In genomic region chr1:36450270-36450918, GRCh38 we compare ENCODE assay signal across 8 cellular contexts. TPM values are rescaled to one million over a fixed set of nuclear protein-coding genes. Genes with fewer than 3 reads are reported as not detected.
DNase-seq lines count a peak whose midpoint lies in the region; ATAC-seq, FAIRE-seq and TF ChIP-seq lines count a peak whose summit lies in the region.

A gene with protein sequence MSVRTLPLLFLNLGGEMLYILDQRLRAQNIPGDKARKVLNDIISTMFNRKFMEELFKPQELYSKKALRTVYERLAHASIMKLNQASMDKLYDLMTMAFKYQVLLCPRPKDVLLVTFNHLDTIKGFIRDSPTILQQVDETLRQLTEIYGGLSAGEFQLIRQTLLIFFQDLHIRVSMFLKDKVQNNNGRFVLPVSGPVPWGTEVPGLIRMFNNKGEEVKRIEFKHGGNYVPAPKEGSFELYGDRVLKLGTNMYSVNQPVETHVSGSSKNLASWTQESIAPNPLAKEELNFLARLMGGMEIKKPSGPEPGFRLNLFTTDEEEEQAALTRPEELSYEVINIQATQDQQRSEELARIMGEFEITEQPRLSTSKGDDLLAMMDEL (minus strand): TSS chr1:36450451. CDS start chr1:36450369, 82 bp downstream.

- peak within 1 kb of the TSS; percentile 89 for H3K4me2 ChIP-seq in astrocyte (ENCODE audit: low read length)

- ATAC-seq in HG02840 (IDR thresholded peaks at IDR 0.05; ENCODE audit: low FRiP score, unreplicated experiment) (peak; percentile 95), right cardiac atrium (peak; percentile 99), psoas muscle (peak; percentile 98 to 99 (median 99))

- DNase-seq in GM12892 (ENCODE audit: insufficient read length): peak; percentile 100
- DNase-seq in NCI-H146 (lab: John Stamatoyannopoulos, UW): peak; percentile 92
- peak; percentile 89 for DNase-seq in T-helper 2 cell treated with Interferon-gamma antibody and Interleukin-4, amounts not matched to agents 5 μg/mL and 100 μg/mL, for 36 hours (ENCODE audit: low spot score)
- DNase-seq in astrocyte (ENCODE audit: low read depth): peak; percentile 93
- DNase-seq in right cardiac atrium: peak; percentile 97 to 99 (median 98)
- DNase-seq in psoas muscle: peak; percentile 96 to 98
- peak; percentile 99 for DNase-seq in urothelium cell line (ENCODE audit: low spot score)

- H3K4me1 ChIP-seq in astrocyte (ENCODE audit: insufficient read depth, low read length): peaks cover 9% of the 10 kb centered on the region
- H3K4me1 ChIP-seq in right cardiac atrium (ENCODE audit: control insufficient read depth, insufficient read depth, low read length): no peaks in the 10 kb centered on the region
- H3K4me1 ChIP-seq in psoas muscle: no peaks in the 10 kb centered on the region

- H3K36me3 ChIP-seq in astrocyte (ENCODE audit: insufficient read depth, low read length): peaks cover 12% of the 10 kb centered on the region
- peaks cover 11 to 15% of the 10 kb centered on the region in 2 donors for H3K36me3 ChIP-seq in psoas muscle (ENCODE audit: insufficient read depth in 1 of 2, low read depth in 1 of 2)

- peaks cover 17% of the 10 kb centered on the region for H3K36me3 Mint-ChIP-seq in T-helper 2 cell treated with Interferon-gamma antibody and Interleukin-4, amounts not matched to agents 5 μg/mL and 100 μg/mL, for 36 hours (ENCODE audit: low read depth)
- H3K36me3 Mint-ChIP-seq in astrocyte (ENCODE audit: low read depth, unreplicated experiment): peaks cover 3% of the 10 kb centered on the region

- H4K20me1 ChIP-seq in astrocyte (ENCODE audit: insufficient read depth, low read length): no peaks in the 10 kb centered on the region

- H3K27ac ChIP-seq in astrocyte (ENCODE audit: low read depth, low read length): peak within 1 kb of the TSS; percentile 91
- H3K27ac ChIP-seq in right cardiac atrium (ENCODE audit: low read length): peak within 1 kb of the TSS; percentile 90
- H3K27ac ChIP-seq in psoas muscle: peak within 1 kb of the TSS; percentile 98

- no peaks in the 10 kb centered on the region for H3K9me3 ChIP-seq in astrocyte (ENCODE audit: insufficient read depth, low read depth, low read length)
- no peaks in the 10 kb centered on the region for H3K9me3 ChIP-seq in right cardiac atrium (ENCODE audit: control insufficient read depth, low read length)
- no peaks in the 10 kb centered on the region for H3K9me3 ChIP-seq in psoas muscle

- peak within 1 kb of the TSS; percentile 75 for H3K4me3 ChIP-seq in astrocyte (ENCODE audit: insufficient read depth, low read depth, low read length)
- peak within 1 kb of the TSS; percentile 57 for H3K4me3 ChIP-seq in right cardiac atrium (ENCODE audit: low read length)
- H3K4me3 ChIP-seq in psoas muscle: peak within 1 kb of the TSS; percentile 82

- peak; percentile 82; the same call in 1 of the 2 replicates for TF ChIP-seq POLR2A in GM12892 (IDR thresholded peaks at IDR 0.05; ENCODE audit: low read depth, low read length)

- FAIRE-seq in GM12892 (lab: Jason Lieb, UNC) (peak; percentile 99), astrocyte (lab: Jason Lieb, UNC) (peak; percentile 67), urothelium cell line (lab: Jason Lieb, UNC) (peak; percentile 98)

- peak within 1 kb of the TSS; percentile 94 for H2AFZ ChIP-seq in astrocyte (ENCODE audit: low read depth, low read length)

- no peaks in the 10 kb centered on the region for H3K9me3 Mint-ChIP-seq in T-helper 2 cell treated with Interferon-gamma antibody and Interleukin-4, amounts not matched to agents 5 μg/mL and 100 μg/mL, for 36 hours
- peaks cover 2% of the 10 kb centered on the region for H3K9me3 Mint-ChIP-seq in astrocyte (ENCODE audit: unreplicated experiment)

- H3K9ac ChIP-seq in astrocyte (ENCODE audit: low read length): peak within 1 kb of the TSS; percentile 87

- H3K27me3 Mint-ChIP-seq in T-helper 2 cell treated with Interferon-gamma antibody and Interleukin-4, amounts not matched to agents 5 μg/mL and 100 μg/mL, for 36 hours (ENCODE audit: low read depth): no peaks in the 10 kb centered on the region
- H3K27me3 Mint-ChIP-seq in astrocyte (ENCODE audit: low read depth, unreplicated experiment): no peaks in the 10 kb centered on the region

- H3K27me3 ChIP-seq in astrocyte (ENCODE audit: insufficient read depth, low read length) (no peaks in the 10 kb centered on the region), right cardiac atrium (ENCODE audit: control insufficient read depth, insufficient read depth) (no peaks in the 10 kb centered on the region), psoas muscle (ENCODE audit: insufficient read depth in 3 of 3, low read length in 2 of 3) (no peaks in the 10 kb centered on the region)

- intact Hi-C loops in right cardiac atrium (cut with DNase I): no loop called here
- intact Hi-C loops in psoas muscle (cut with DNase I): no loop called here

- peak within 1 kb of the TSS; percentile 92 for H3K27ac Mint-ChIP-seq in T-helper 2 cell treated with Interferon-gamma antibody and Interleukin-4, amounts not matched to agents 5 μg/mL and 100 μg/mL, for 36 hours
- peak within 1 kb of the TSS; percentile 94 for H3K27ac Mint-ChIP-seq in astrocyte (ENCODE audit: unreplicated experiment)

- H3K4me1 Mint-ChIP-seq in T-helper 2 cell treated with Interferon-gamma antibody and Interleukin-4, amounts not matched to agents 5 μg/mL and 100 μg/mL, for 36 hours (ENCODE audit: low read depth): peaks cover 28% of the 10 kb centered on the region
- peaks cover 7% of the 10 kb centered on the region for H3K4me1 Mint-ChIP-seq in astrocyte (ENCODE audit: low read depth, unreplicated experiment)

- no peaks in the 10 kb centered on the region for H3K79me2 ChIP-seq in astrocyte (ENCODE audit: insufficient read depth, low read length)

- TF ChIP-seq CTCF in astrocyte (IDR thresholded peaks at IDR 0.05; ENCODE audit: insufficient read depth, low read depth, low read length): no peak
- no peak for TF ChIP-seq CTCF in psoas muscle (IDR thresholded peaks at IDR 0.05)

- WGBS in right cardiac atrium: under 1% methylated on average over 48 of the region's 48 CpGs
- 0 to 1% (median 0%) methylated on average over 48 of the region's 48 CpGs for WGBS in psoas muscle, 3 donors

- peak within 1 kb of the TSS; percentile 89 for H3K4me3 Mint-ChIP-seq in T-helper 2 cell treated with Interferon-gamma antibody and Interleukin-4, amounts not matched to agents 5 μg/mL and 100 μg/mL, for 36 hours
- H3K4me3 Mint-ChIP-seq in astrocyte (ENCODE audit: unreplicated experiment): peak within 1 kb of the TSS; percentile 87

RNA-seq across cellular contexts. Expression of the gene that starts here (rescaled TPM):
- polyA plus RNA-seq in GM12892 (2012; ENCODE audit: missing spikeins): 4.3 TPM
- total RNA-seq in astrocyte (4.2 and 6.3 TPM in 2 replicates), right cardiac atrium (10 to 100 TPM in 1 of 4 donors, 1 to 10 TPM in 3; 7.3 to 10.2 (median 8.5) TPM), psoas muscle (1 to 10 TPM; 3.1 to 4.6 (median 4.3) TPM)
- polyA plus RNA-seq in right cardiac atrium (6.7 TPM), psoas muscle (1 to 10 TPM; 2.5 to 5.5 (median 4.2) TPM)

Comparison
In these comparisons a context has a peak if more than half of its experiments do, and no peak if none do; other contexts are left out.
1. Peak in every context shown above with its lines: DNase-seq, ATAC-seq, H3K4me3 ChIP-seq and H3K27ac ChIP-seq.